ENCODE assay signal across 32 cellular contexts in genomic region chr5:84752780-84753179, GRCh38.
"Had no signal": no experiment of that assay in that cellular context is flagged by ENCODE, and none has a peak within 500 bp of the region (broad histone marks: within the 10 kb centered on the region; RNA-seq: fewer than 3 reads in every experiment).

No MANE protein-coding gene starts in this region.

- H3K36me3 ChIP-seq: MG63, Peyer's patch, SJSA1 had no signal

- ATAC-seq: PC-3 had no signal

- H3K4me1 ChIP-seq: Peyer's patch, SJSA1 had no signal

- H3K9ac ChIP-seq: SK-N-SH had no signal

- H3K4me2 ChIP-seq: SK-N-SH had no signal

- H3K4me3 ChIP-seq: MG63, Peyer's patch, SJSA1 had no signal

- DNase-seq: Kasumi-1, MG63, NCI-H1048, NCI-H1092 treated with DMSO at 0.1 percent for 48 hours, NCI-H1105 treated with DMSO at 0.1 percent for 48 hours, NCI-H1417, NCI-H1436, NCI-H146, NCI-H1694, NCI-H187, NCI-H1930, NCI-H2029 treated with DMSO at 0.1 percent for 48 hours, NCI-H2081 treated with DMSO at 0.1 percent for 48 hours, NCI-H2107, NCI-H2171, NCI-H226, NCI-H446 treated with DMSO at 0.1 percent for 48 hours, NCI-H510A, NCI-H524, NCI-H526, NCI-H69, NCI-H748 treated with DMSO at 0.1 percent for 48 hours, NCI-H82, OCI-M1, PC-3, Peyer's patch, Right ventricle myocardium superior, RPMI8226, SHP77 treated with DMSO at 0.1 percent for 48 hours, SK-N-SH, SW 1271 had no signal

- H3K27me3 ChIP-seq: MG63, Peyer's patch, SJSA1 had no signal

- H3K9me3 ChIP-seq: MG63, Peyer's patch, SJSA1, SK-N-SH had no signal

- H3K27ac ChIP-seq: Peyer's patch, SJSA1 had no signal
